In genomic region chr17:42422958-42423712, GRCh38 we compare ENCODE assay signal across 8 cellular contexts.
DNase-seq lines count a peak whose midpoint lies in the region; ATAC-seq and TF ChIP-seq lines count a peak whose summit lies in the region.

CAVIN1 (minus strand) TSS chr17:42423256; CDS start chr17:42423097, 159 bp downstream.

- H3K4me1 ChIP-seq in iPS-18a (ENCODE audit: control insufficient read depth, low read depth, low read length) (peaks cover 5% of the 10 kb centered on the region), rectal smooth muscle tissue (ENCODE audit: control insufficient read depth, insufficient read depth, low read length) (peaks cover 15% of the 10 kb centered on the region)

- no peaks in the 10 kb centered on the region for H3K36me3 ChIP-seq in iPS-18a (ENCODE audit: control insufficient read depth, low read depth, low read length)
- no peaks in the 10 kb centered on the region for H3K36me3 ChIP-seq in rectal smooth muscle tissue (ENCODE audit: control insufficient read depth, insufficient read depth, low read length)

- no peak for ATAC-seq in GM19035 (IDR thresholded peaks at IDR 0.05; ENCODE audit: unreplicated experiment)

- TF ChIP-seq POLR2A in GM18526 (IDR thresholded peaks at IDR 0.05; ENCODE audit: extremely low read depth, insufficient read length) = peak; percentile 36

- H3K27ac ChIP-seq in iPS-18a (ENCODE audit: low read length) (no peak within 1 kb of the TSS), rectal smooth muscle tissue (ENCODE audit: low read depth, low read length) (peak within 1 kb of the TSS; percentile 98)

- H3K9ac ChIP-seq in iPS-18a (ENCODE audit: low read length) (peak within 1 kb of the TSS; percentile 51), rectal smooth muscle tissue (ENCODE audit: low read length) (peak within 1 kb of the TSS; percentile 83)

- H3K27me3 ChIP-seq in iPS-18a (ENCODE audit: control insufficient read depth, insufficient read depth, low read length) = peaks cover 46% of the 10 kb centered on the region
- H3K27me3 ChIP-seq in rectal smooth muscle tissue (ENCODE audit: control insufficient read depth, insufficient read depth, low read length) = peaks cover 8% of the 10 kb centered on the region

- H3K9me3 ChIP-seq in iPS-18a (ENCODE audit: control insufficient read depth, low read depth, low read length) = no peaks in the 10 kb centered on the region

- DNase-seq in AG08395 (ENCODE audit: low spot score) (peak; percentile 100), RKO (ENCODE audit: low spot score) (peak; percentile 92), cerebellar cortex (ENCODE audit: low spot score) (peak; percentile 98), SIG-M5 (lab: John Stamatoyannopoulos, UW) (no peak)

- peak within 1 kb of the TSS; percentile 78 for H3K4me3 ChIP-seq in iPS-18a (ENCODE audit: low read length)
- H3K4me3 ChIP-seq in rectal smooth muscle tissue (ENCODE audit: low read length) = peak within 1 kb of the TSS; percentile 95
